ENCODE assay signal across 12 cellular contexts in the genomic region with DNA sequence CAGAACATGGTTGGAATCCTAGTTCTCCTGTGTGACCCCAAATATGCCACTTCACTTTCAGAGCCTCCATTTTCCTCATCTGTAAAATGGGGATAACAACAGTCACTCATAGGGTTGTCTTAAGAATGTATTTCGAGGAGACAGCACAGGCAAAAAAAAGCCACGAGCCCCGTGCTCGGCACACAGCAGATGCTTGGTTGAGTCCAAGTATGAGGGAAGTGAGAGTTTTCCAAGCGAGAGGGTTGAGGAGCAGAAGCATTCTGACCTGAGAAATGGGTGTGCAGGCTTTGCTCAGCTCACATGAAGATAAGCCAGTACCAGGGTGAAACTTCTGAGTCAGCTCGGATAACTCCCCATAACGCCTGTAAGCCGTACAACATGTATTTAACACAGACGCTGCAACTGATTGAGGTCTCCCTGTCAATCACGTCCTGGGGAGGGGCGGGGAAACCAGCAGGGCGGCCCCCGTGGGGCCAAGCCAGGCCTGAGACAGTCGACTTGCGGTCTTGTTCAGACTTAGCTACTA.
"Had no signal": no experiment of that assay in that cellular context is flagged by ENCODE, and none has a peak within 500 bp of the region (broad histone marks: within the 10 kb centered on the region; RNA-seq: fewer than 3 reads in every experiment).

No MANE protein-coding gene starts in this region.

- H3K36me3 Mint-ChIP-seq: naive thymus-derived CD8-positive, alpha-beta T cell; stimulated activated effector memory CD8-positive, alpha-beta T cell treated with anti-CD3 and anti-CD28 coated beads, Interleukin-12 subunit alpha, Interleukin-12 subunit beta, amount 100 ng/mL, for 72 hours had no signal

- H3K27ac Mint-ChIP-seq: activated naive CD8-positive, alpha-beta T cell treated with anti-CD3 and anti-CD28 coated beads, Interleukin-2, amount 50 U/mL, for 24 hours; activated T-cell treated with anti-CD3 and anti-CD28 coated beads, Interleukin-2, amount 50 U/mL, for 24 hours; stimulated activated effector memory CD8-positive, alpha-beta T cell treated with anti-CD3 and anti-CD28 coated beads, Interleukin-12 subunit alpha, Interleukin-12 subunit beta, amount 100 ng/mL, for 72 hours; T-helper 2 cell treated with Interferon-gamma antibody and Interleukin-4, amounts not matched to agents 5 μg/mL and 100 μg/mL, for 36 hours had no signal

- DNase-seq: activated CD4-positive, alpha-beta T cell treated with anti-CD3 and anti-CD28 coated beads, Interleukin-2, amount 50 U/mL, for 4 hours; activated CD4-positive, CD25-positive, alpha-beta regulatory T cell treated with anti-CD3 and anti-CD28 coated beads, Interleukin-2, amount 50 U/mL, for 72 hours; activated naive CD4-positive, alpha-beta T cell; activated naive CD8-positive, alpha-beta T cell treated with anti-CD3 and anti-CD28 coated beads, Interleukin-2, amount 50 U/mL, for 24 hours; activated T-cell treated with anti-CD3 and anti-CD28 coated beads, Interleukin-2, amount 50 U/mL, for 24 hours; left cardiac atrium; mammary epithelial cell; mucosa of descending colon; naive thymus-derived CD8-positive, alpha-beta T cell; small intestine had no signal

- H3K4me3 Mint-ChIP-seq: activated naive CD8-positive, alpha-beta T cell treated with anti-CD3 and anti-CD28 coated beads, Interleukin-2, amount 50 U/mL, for 24 hours; activated T-cell treated with anti-CD3 and anti-CD28 coated beads, Interleukin-2, amount 50 U/mL, for 24 hours; naive thymus-derived CD8-positive, alpha-beta T cell; stimulated activated effector memory CD8-positive, alpha-beta T cell treated with anti-CD3 and anti-CD28 coated beads, Interleukin-12 subunit alpha, Interleukin-12 subunit beta, amount 100 ng/mL, for 72 hours; T-helper 2 cell treated with Interferon-gamma antibody and Interleukin-4, amounts not matched to agents 5 μg/mL and 100 μg/mL, for 36 hours had no signal

- H3K27me3 Mint-ChIP-seq: activated naive CD8-positive, alpha-beta T cell treated with anti-CD3 and anti-CD28 coated beads, Interleukin-2, amount 50 U/mL, for 24 hours; activated T-cell treated with anti-CD3 and anti-CD28 coated beads, Interleukin-2, amount 50 U/mL, for 24 hours had no signal

- ATAC-seq: activated naive CD8-positive, alpha-beta T cell treated with anti-CD3 and anti-CD28 coated beads, Interleukin-2, amount 50 U/mL, for 24 hours; left cardiac atrium; mucosa of descending colon; naive thymus-derived CD8-positive, alpha-beta T cell; stimulated activated effector memory CD8-positive, alpha-beta T cell treated with anti-CD3 and anti-CD28 coated beads, Interleukin-12 subunit alpha, Interleukin-12 subunit beta, amount 100 ng/mL, for 72 hours had no signal

- H3K4me1 Mint-ChIP-seq: activated naive CD8-positive, alpha-beta T cell treated with anti-CD3 and anti-CD28 coated beads, Interleukin-2, amount 50 U/mL, for 24 hours; naive thymus-derived CD8-positive, alpha-beta T cell; stimulated activated effector memory CD8-positive, alpha-beta T cell treated with anti-CD3 and anti-CD28 coated beads, Interleukin-12 subunit alpha, Interleukin-12 subunit beta, amount 100 ng/mL, for 72 hours had no signal

- H3K9me3 Mint-ChIP-seq: activated naive CD8-positive, alpha-beta T cell treated with anti-CD3 and anti-CD28 coated beads, Interleukin-2, amount 50 U/mL, for 24 hours; activated T-cell treated with anti-CD3 and anti-CD28 coated beads, Interleukin-2, amount 50 U/mL, for 24 hours; naive thymus-derived CD8-positive, alpha-beta T cell; stimulated activated effector memory CD8-positive, alpha-beta T cell treated with anti-CD3 and anti-CD28 coated beads, Interleukin-12 subunit alpha, Interleukin-12 subunit beta, amount 100 ng/mL, for 72 hours; T-helper 2 cell treated with Interferon-gamma antibody and Interleukin-4, amounts not matched to agents 5 μg/mL and 100 μg/mL, for 36 hours had no signal
